Comparison of ENCODE assay signal across 20 cellular contexts in the genomic region with DNA sequence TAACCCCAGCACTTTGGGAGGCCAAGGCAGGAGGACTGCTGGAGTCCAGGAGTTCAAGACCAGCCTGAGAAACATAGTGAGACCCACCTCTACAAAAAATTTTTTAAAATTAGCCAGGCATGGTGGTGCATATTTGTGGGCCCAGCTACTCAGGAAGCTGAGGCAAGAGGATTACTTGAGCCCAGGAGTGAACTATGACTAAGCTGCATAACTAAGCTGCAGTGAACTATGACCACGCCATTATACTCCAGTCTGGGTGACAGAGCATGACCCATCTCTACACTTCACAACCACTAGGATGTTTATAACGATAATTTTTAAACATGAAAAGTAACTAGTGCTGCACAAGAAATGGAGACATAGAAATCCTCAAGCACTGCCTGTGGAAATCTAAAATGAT.
DNase-seq lines count a peak whose midpoint lies in the region; ATAC-seq and TF ChIP-seq lines count a peak whose summit lies in the region.
"Had no signal": no experiment of that assay in that cellular context is flagged by ENCODE, and none has a peak within 500 bp of the region (broad histone marks: within the 10 kb centered on the region; RNA-seq: fewer than 3 reads in every experiment).

No MANE protein-coding gene starts in this region.

- no peak overlapping the region for H3K18ac ChIP-seq in trophoblast cell (ENCODE audit: low read length)

- no peak for TF ChIP-seq POLR2A in adrenal gland (IDR thresholded peaks at IDR 0.05)

- no peaks in the 10 kb centered on the region for H3K4me1 ChIP-seq in trophoblast cell (ENCODE audit: control insufficient read depth in 1 of 2, insufficient read depth in 2 of 2, low read length in 2 of 2)
- no peaks in the 10 kb centered on the region for H3K4me1 ChIP-seq in adrenal gland (replicated peaks in 1 of 2)
- H3K4me1 ChIP-seq: pancreas had no signal

- intact Hi-C loops in adrenal gland (cut with DNase I) = no loop called here

- no peak overlapping the region for H3K9ac ChIP-seq in trophoblast cell (ENCODE audit: low read length)

- H3K4me3 ChIP-seq in trophoblast cell (ENCODE audit: low read depth, low read length) (no peak overlapping the region), adrenal gland (no peak overlapping the region)
- H3K4me3 ChIP-seq: lung, pancreas had no signal

- no peaks in the 10 kb centered on the region for H3K9me3 ChIP-seq in trophoblast cell (ENCODE audit: insufficient read depth, low read depth, low read length)
- no peaks in the 10 kb centered on the region for H3K9me3 ChIP-seq in adrenal gland (replicated peaks in 1 of 3)
- H3K9me3 ChIP-seq: pancreas had no signal

- no peaks in the 10 kb centered on the region for H3K79me2 ChIP-seq in trophoblast cell (ENCODE audit: control insufficient read depth, insufficient read depth, low read length, poor library complexity)

- H3K4ac ChIP-seq in trophoblast cell (ENCODE audit: low read depth, low read length) = no peak overlapping the region

- peak overlapping the region; percentile 22 for H3K27ac ChIP-seq in epithelial cell of prostate
- H3K27ac ChIP-seq in trophoblast cell (ENCODE audit: low read depth, low read length) = no peak overlapping the region
- no peak overlapping the region for H3K27ac ChIP-seq in adrenal gland
- H3K27ac ChIP-seq: pancreas had no signal

- no peak for TF ChIP-seq CTCF in adrenal gland (IDR thresholded peaks at IDR 0.05)

- H2BK120ac ChIP-seq in trophoblast cell (ENCODE audit: insufficient read depth, low read length, poor library complexity) = no peak overlapping the region

- H3K27me3 ChIP-seq in trophoblast cell (ENCODE audit: insufficient read depth, low read length) (no peaks in the 10 kb centered on the region), adrenal gland (no peaks in the 10 kb centered on the region)
- H3K27me3 ChIP-seq: pancreas had no signal

- no peaks in the 10 kb centered on the region for H3K36me3 ChIP-seq in trophoblast cell (ENCODE audit: control insufficient read depth in 1 of 2, insufficient read depth in 2 of 2, low read length in 2 of 2)
- H3K36me3 ChIP-seq in adrenal gland (replicated peaks in 1 of 2) = no peaks in the 10 kb centered on the region
- H3K36me3 ChIP-seq: pancreas had no signal

- H3K23ac ChIP-seq in trophoblast cell (ENCODE audit: low read length) = no peak overlapping the region

- ATAC-seq in GM19438 (IDR thresholded peaks at IDR 0.05; ENCODE audit: low read depth, unreplicated experiment) (peak; percentile 80), HG03354 (IDR thresholded peaks at IDR 0.05; ENCODE audit: poor library complexity, severe bottlenecking, unreplicated experiment) (no peak)
- ATAC-seq: activated T-cell treated with anti-CD3 and anti-CD28 coated beads, Interleukin-2, amount 50 U/mL, for 72 hours; naive thymus-derived CD4-positive, alpha-beta T cell; pancreas had no signal

- H3K14ac ChIP-seq in trophoblast cell (ENCODE audit: low read length) = no peak overlapping the region

- H4K91ac ChIP-seq in trophoblast cell (ENCODE audit: low read depth, low read length) = no peak overlapping the region

- no peak overlapping the region for H4K12ac ChIP-seq in trophoblast cell (ENCODE audit: low read depth, low read length)

- no peak overlapping the region for H4K8ac ChIP-seq in trophoblast cell (ENCODE audit: low read depth, low read length)

- no CpG with 5 or more reads among the region's 2 CpGs for WGBS in trophoblast cell (ENCODE audit: extremely low coverage, insufficient coverage, insufficient read length)
- WGBS in adrenal gland, 4 donors = 72 to 88% (median 82%) methylated on average over 2 of the region's 2 CpGs

- no peak overlapping the region for H2BK5ac ChIP-seq in trophoblast cell (ENCODE audit: low read depth, low read length, poor library complexity)

- no peaks in the 10 kb centered on the region for H3K79me1 ChIP-seq in trophoblast cell (ENCODE audit: low read length)

- H2AK5ac ChIP-seq in trophoblast cell (ENCODE audit: low read length) = no peak overlapping the region

- H2BK12ac ChIP-seq in trophoblast cell (ENCODE audit: low read length) = no peak overlapping the region

- H2AFZ ChIP-seq in trophoblast cell (ENCODE audit: insufficient read depth, low read length, poor library complexity) = no peak overlapping the region

- DNase-seq in MV-4-11 (lab: John Stamatoyannopoulos, UW) = peak; percentile 77
- no peak for DNase-seq in epithelial cell of prostate (ENCODE audit: low read depth, low spot score)
- DNase-seq in trophoblast cell = peak; percentile 38 to 40
- DNase-seq in islet precursor cell = no peak
- DNase-seq in GOT3 (lab: John Stamatoyannopoulos, UW) = no peak
- no peak for DNase-seq in adrenal gland
- DNase-seq: activated CD4-positive, alpha-beta memory T cell treated with anti-CD3 and anti-CD28 coated beads, Interleukin-2, amount 10 ng/mL, durations not matched to agents 7 days and 5 days; activated T-cell treated with anti-CD3 and anti-CD28 coated beads, Interleukin-2, amount 50 U/mL, for 72 hours; COR-L47; glutamatergic neuron; HFFc6; naive thymus-derived CD4-positive, alpha-beta T cell; NCI-H2029 treated with DMSO at 0.1 percent for 48 hours; NCI-H524 treated with DMSO at 0.1 percent for 48 hours; pancreas; SHP77 treated with DMSO at 0.1 percent for 48 hours; stimulated activated CD4-positive, alpha-beta T cell treated with anti-CD3 and anti-CD28 coated beads, Interleukin-4, amount 100 ng/mL, for 1 hour had no signal

- no peak overlapping the region for H3K4me2 ChIP-seq in trophoblast cell (ENCODE audit: low read length)

Comparison
In these comparisons a context has a peak if more than half of its experiments do, and no peak if none do; other contexts are left out.
1. DNase-seq: peak in MV-4-11 (single experiment) and trophoblast cell (2 of 2); none in epithelial cell of prostate (single experiment), islet precursor cell (single experiment), GOT3 (single experiment) and adrenal gland (0 of 7).